Comparison of ENCODE assay signal across 17 cellular contexts in genomic region chr17:30222741-30223175, GRCh38. TPM values are rescaled to one million over a fixed set of nuclear protein-coding genes. Genes with fewer than 3 reads are reported as not detected.
DNase-seq lines count a peak whose midpoint lies in the region; ATAC-seq and TF ChIP-seq lines count a peak whose summit lies in the region.
"Had no signal": no experiment of that assay in that cellular context is flagged by ENCODE, and none has a peak within 500 bp of the region (broad histone marks: within the 10 kb centered on the region; RNA-seq: fewer than 3 reads in every experiment).

No MANE protein-coding gene starts in this region.

- TF ChIP-seq EP300 in stomach (IDR thresholded peaks at IDR 0.05) = no peak

- TF ChIP-seq CTCF in WTC11 (IDR thresholded peaks at IDR 0.05) (no peak), stomach (IDR thresholded peaks at IDR 0.05) (no peak)

- POLR2A ChIA-PET in WTC11 (lab: Charles Lee) = no interaction called here

- no peaks in the 10 kb centered on the region; the same call in none of the 2 replicates for H3K27me3 Mint-ChIP-seq in WTC11 (ENCODE audit: low read depth)

- 66 to 79% (median 68%) methylated on average over 10 to 12 of the region's 12 CpGs for WGBS in stomach, 5 donors

- H3K4me1 ChIP-seq in stomach = no peaks in the 10 kb centered on the region

- H3K4me3 Mint-ChIP-seq in WTC11 = no peak overlapping the region
- H3K4me3 Mint-ChIP-seq: CD4-positive, alpha-beta memory T cell had no signal

- peak; percentile 32 for ATAC-seq in WTC11

- H3K27ac Mint-ChIP-seq in WTC11 = no peak overlapping the region
- H3K27ac Mint-ChIP-seq: CD4-positive, alpha-beta memory T cell had no signal

- H3K4me1 Mint-ChIP-seq in WTC11 = peaks cover 13% of the 10 kb centered on the region
- H3K4me1 Mint-ChIP-seq: CD4-positive, alpha-beta memory T cell had no signal

- peak; percentile 36 for DNase-seq in activated effector memory CD4-positive, alpha-beta T cell treated with anti-CD3 and anti-CD28 coated beads, Interleukin-2, amount 50 U/mL, for 16 hours
- no peak for DNase-seq in activated effector memory CD4-positive, alpha-beta T cell treated with Interleukin-2 at 50 U/mL for 16 hours
- DNase-seq in WTC11 (ENCODE audit: low spot score) (no peak), mesenteric fat pad (ENCODE audit: low spot score) (peak; percentile 65), stomach (no peak)
- no peak for DNase-seq in stimulated activated CD4-positive, alpha-beta T cell treated with anti-CD3 and anti-CD28 coated beads, Interleukin-4, amount 100 ng/mL, for 24 hours
- no peak for DNase-seq in activated CD8-positive, alpha-beta memory T cell treated with anti-CD3 and anti-CD28 coated beads for 24 hours
- no peak for DNase-seq in stimulated activated CD8-positive, alpha-beta memory T cell treated with anti-CD3 and anti-CD28 coated beads, Interleukin-4, amount 100 ng/mL, for 48 hours
- DNase-seq: CD4-positive, alpha-beta memory T cell; HCEC 1CT; MG63; NCI-H1105 treated with DMSO at 0.1 percent for 48 hours; NCI-H187; NCI-H345; NCI-H748 treated with DMSO at 0.1 percent for 48 hours; PC-9 had no signal

- no peak for TF ChIP-seq POLR2A in stomach (IDR thresholded peaks at IDR 0.05)

- no peaks in the 10 kb centered on the region for H3K9me3 Mint-ChIP-seq in WTC11
- H3K9me3 Mint-ChIP-seq: CD4-positive, alpha-beta memory T cell had no signal

- intact Hi-C loops in stomach (cut with DNase I; ENCODE audit: low total_unique reads) = no loop called here

- no peaks in the 10 kb centered on the region for H3K36me3 ChIP-seq in stomach
- H3K36me3 ChIP-seq: MG63 had no signal

- H3K9me3 ChIP-seq in stomach = no peaks in the 10 kb centered on the region
- H3K9me3 ChIP-seq: MG63 had no signal

- no peak overlapping the region for H3K27ac ChIP-seq in stomach
- H3K27ac ChIP-seq: PC-9 had no signal

- H3K36me3 Mint-ChIP-seq in WTC11 = no peaks in the 10 kb centered on the region
- H3K36me3 Mint-ChIP-seq: CD4-positive, alpha-beta memory T cell had no signal

- H3K4me3 ChIP-seq in stomach = no peak overlapping the region
- H3K4me3 ChIP-seq: MG63, PC-9 had no signal

- CTCF ChIA-PET in WTC11 (lab: Charles Lee) = interaction anchor here (1.0 kb wide), 3 partner anchors 10 to 129 kb away, joined by 3 to 4 read pairs (median 3); no protein-coding TSS in a partner anchor

- H3K27me3 ChIP-seq in stomach = no peaks in the 10 kb centered on the region
- H3K27me3 ChIP-seq: MG63 had no signal

TF ChIP-seq in WTC11, 78 proteins besides CTCF, POLR2A, EP300 and RAD21:
- TF ChIP-seq ZNF512 (CRISPR knock-in tag; IDR thresholded peaks at IDR 0.05; ENCODE audit: borderline replicate concordance) (no peak), EMX1 (CRISPR knock-in tag; IDR thresholded peaks at IDR 0.05) (no peak), ZNF263 (CRISPR knock-in tag; IDR thresholded peaks at IDR 0.05; ENCODE audit: low read depth) (no peak), ZBTB43 (CRISPR knock-in tag; IDR thresholded peaks at IDR 0.05) (no peak), ZNF425 (CRISPR knock-in tag; conservative IDR thresholded peaks at IDR 0.05) (no peak)
TF ChIP-seq in WTC11: peak in this region for 0.

RNA-seq across cellular contexts. Expression of gene SLC6A4, which starts 12.7 kb away (rescaled TPM):
- total RNA-seq in WTC11 (2021) = 0.07 to 0.32 TPM (median 0.13 TPM) in 3 replicates
- not detected for total RNA-seq in mesenteric fat pad
- total RNA-seq in stomach = under 1 TPM in 1 of 5 donors, not detected in 4; 0.18 TPM
- polyA plus RNA-seq in stomach = under 1 TPM in 1 of 3 donors, not detected in 2; 0.55 TPM
- total RNA-seq: CD4-positive, alpha-beta memory T cell; PC-9 had no signal
- polyA plus RNA-seq: BJ; CD4-positive, alpha-beta memory T cell had no signal

Comparison
In these comparisons a context has a peak if more than half of its experiments do, and no peak if none do; other contexts are left out.
1. DNase-seq: peak in activated effector memory CD4-positive, alpha-beta T cell treated with anti-CD3 and anti-CD28 coated beads, Interleukin-2, amount 50 U/mL, for 16 hours (single experiment) and mesenteric fat pad (single experiment); none in activated effector memory CD4-positive, alpha-beta T cell treated with Interleukin-2 at 50 U/mL for 16 hours (single experiment), WTC11 (single experiment), stimulated activated CD4-positive, alpha-beta T cell treated with anti-CD3 and anti-CD28 coated beads, Interleukin-4, amount 100 ng/mL, for 24 hours (single experiment), activated CD8-positive, alpha-beta memory T cell treated with anti-CD3 and anti-CD28 coated beads for 24 hours (single experiment), stomach (single experiment) and stimulated activated CD8-positive, alpha-beta memory T cell treated with anti-CD3 and anti-CD28 coated beads, Interleukin-4, amount 100 ng/mL, for 48 hours (single experiment).